In genomic region chr7:74371381-74372059, GRCh38 we compare ENCODE assay signal across 8 cellular contexts.
A peak's percentile ranks its signal among the peaks of the same experiment; 100 is the strongest.
DNase-seq lines count a peak whose midpoint lies in the region; ATAC-seq and TF ChIP-seq lines count a peak whose summit lies in the region.

No MANE protein-coding gene starts in this region.

- no peak for TF ChIP-seq CTCF in nephron (IDR thresholded peaks at IDR 0.05; ENCODE audit: unreplicated experiment in 3 of 3)

- peaks cover 14% of the 10 kb centered on the region for H3K36me3 Mint-ChIP-seq in nephron (ENCODE audit: low read depth)

- H3K27me3 Mint-ChIP-seq in nephron (ENCODE audit: low read depth) = no peaks in the 10 kb centered on the region

- H3K27ac Mint-ChIP-seq in nephron = peak overlapping the region; percentile 56 to 76 (median 70)

- peak overlapping the region; percentile 9 to 64 (median 39) for H3K4me3 Mint-ChIP-seq in nephron

- DNase-seq in DMS153 (lab: John Stamatoyannopoulos, UW) = peak; percentile 21
- peak; percentile 87 for DNase-seq in NCI-H146 (lab: John Stamatoyannopoulos, UW)
- DNase-seq in caudate nucleus (lab: John Stamatoyannopoulos, UW) = peak in 21 of 61 donors; percentile 3 to 50 (median 13)
- no peak for DNase-seq in activated T-cell treated with anti-CD3 and anti-CD28 coated beads for 4 hours

- ATAC-seq in HG03521 (IDR thresholded peaks at IDR 0.05; ENCODE audit: unreplicated experiment) (no peak), HG03095 (IDR thresholded peaks at IDR 0.05; ENCODE audit: unreplicated experiment) (no peak), HG03108 (IDR thresholded peaks at IDR 0.05; ENCODE audit: unreplicated experiment) (no peak)

- no peaks in the 10 kb centered on the region for H3K9me3 Mint-ChIP-seq in nephron

- peak overlapping the region; percentile 89 for H3K27ac ChIP-seq in caudate nucleus (ENCODE audit: low read depth, low read length)

- peaks cover 17% of the 10 kb centered on the region for H3K4me1 Mint-ChIP-seq in nephron
